Comparison of ENCODE assay signal across 1 cellular context in the genomic region with DNA sequence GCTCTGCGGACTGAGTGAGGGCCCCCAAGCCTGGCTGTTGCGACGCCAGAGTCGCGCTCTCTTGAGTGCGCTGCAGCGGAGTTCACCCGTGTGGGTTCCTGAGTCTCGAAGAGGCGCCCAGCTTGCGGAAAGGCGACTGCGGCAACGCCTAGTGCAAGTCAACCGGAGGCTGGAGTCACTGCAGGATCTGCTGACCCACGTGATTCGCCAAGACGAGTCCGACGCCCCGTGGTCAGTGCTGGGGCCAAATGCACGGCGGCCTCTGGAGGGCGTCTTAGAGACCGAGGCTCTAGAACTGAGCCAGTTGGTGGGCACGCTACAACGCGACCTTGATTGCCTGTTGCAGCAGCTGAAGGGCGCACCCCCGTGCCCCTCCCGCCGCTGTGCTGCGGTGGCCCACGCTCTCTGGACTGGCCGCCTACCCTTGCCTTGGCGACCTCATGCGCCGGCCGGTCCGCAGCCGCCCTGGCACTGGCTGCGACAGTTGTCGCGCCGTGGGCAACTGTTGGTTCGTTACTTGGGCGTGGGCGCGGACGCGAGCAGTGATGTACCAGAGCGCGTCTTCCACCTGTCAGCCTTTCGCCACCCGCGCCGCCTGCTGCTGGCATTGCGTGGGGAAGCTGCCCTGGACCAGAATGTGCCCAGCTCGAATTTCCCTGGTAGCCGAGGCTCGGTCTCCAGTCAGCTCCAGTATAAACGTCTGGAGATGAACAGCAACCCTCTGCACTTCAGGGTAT.
TF ChIP-seq lines count a peak whose summit lies in the region.

No MANE protein-coding gene starts in this region.

TF ChIP-seq in GM12878, 131 proteins besides CTCF, POLR2A, EP300 and RAD21:
- no peak for TF ChIP-seq RUNX3 (IDR thresholded peaks at IDR 0.05; ENCODE audit: low read length)
- no peak for TF ChIP-seq HDAC2 (IDR thresholded peaks at IDR 0.05)
- no peak for TF ChIP-seq SUPT20H (IDR thresholded peaks at IDR 0.05; ENCODE audit: borderline replicate concordance, control insufficient read depth, low read depth, low read length)
